Comparison of ENCODE assay signal across 18 cellular contexts in genomic region chr5:171431251-171431777, GRCh38. TPM values are rescaled to one million over a fixed set of nuclear protein-coding genes. Genes with fewer than 3 reads are reported as not detected.
DNase-seq lines count a peak whose midpoint lies in the region; ATAC-seq and TF ChIP-seq lines count a peak whose summit lies in the region.
"Had no signal": no experiment of that assay in that cellular context is flagged by ENCODE, and none has a peak within 500 bp of the region (broad histone marks: within the 10 kb centered on the region; RNA-seq: fewer than 3 reads in every experiment).

No MANE protein-coding gene starts in this region.

- no peaks in the 10 kb centered on the region for H3K9me3 Mint-ChIP-seq in activated CD8-positive, alpha-beta memory T cell treated with anti-CD3 and anti-CD28 coated beads, Interleukin-2, amount 10 ng/mL, durations not matched to agents 7 days and 5 days (ENCODE audit: low read depth)

- WGBS in right cardiac atrium = 92% methylated on average over 7 of the region's 7 CpGs
- WGBS in sigmoid colon, 2 donors = 84 to 92% methylated on average over 7 of the region's 7 CpGs

- H3K36me3 ChIP-seq in sigmoid colon = no peaks in the 10 kb centered on the region

- peaks cover 4% of the 10 kb centered on the region for H3K4me1 Mint-ChIP-seq in activated CD8-positive, alpha-beta memory T cell treated with anti-CD3 and anti-CD28 coated beads, Interleukin-2, amount 10 ng/mL, durations not matched to agents 7 days and 5 days

- DNase-seq in cardiac septum (ENCODE audit: low spot score) (peak; percentile 41), right cardiac atrium (no peak), islet precursor cell (peak; percentile 28), sigmoid colon (peak; percentile 52), DMS53 (lab: John Stamatoyannopoulos, UW) (no peak), superior temporal gyrus (ENCODE audit: extremely low spot score) (no peak)
- no peak for DNase-seq in activated CD8-positive, alpha-beta memory T cell treated with anti-CD3 and anti-CD28 coated beads, Interleukin-2, amount 10 ng/mL, durations not matched to agents 7 days and 5 days
- DNase-seq: Calu3, DND-41, NCI-H1092, NCI-H1417 treated with DMSO at 0.1 percent for 48 hours, NCI-H1694 treated with DMSO at 0.1 percent for 48 hours, NCI-H2081, NCI-H2227 treated with DMSO at 0.1 percent for 48 hours, NCI-H526 treated with DMSO at 0.1 percent for 48 hours, RPMI8226 had no signal

- no peak for TF ChIP-seq CTCF in sigmoid colon (IDR thresholded peaks at IDR 0.05)

- no peak overlapping the region for H3K4me3 Mint-ChIP-seq in activated CD8-positive, alpha-beta memory T cell treated with anti-CD3 and anti-CD28 coated beads, Interleukin-2, amount 10 ng/mL, durations not matched to agents 7 days and 5 days

- no peaks in the 10 kb centered on the region for H3K4me1 ChIP-seq in right cardiac atrium (ENCODE audit: control insufficient read depth, insufficient read depth, low read length)
- H3K4me1 ChIP-seq in sigmoid colon = no peaks in the 10 kb centered on the region

- H3K27ac ChIP-seq in right cardiac atrium (ENCODE audit: low read length) = no peak overlapping the region
- no peak overlapping the region for H3K27ac ChIP-seq in sigmoid colon

- CTCF ChIA-PET in activated CD8-positive, alpha-beta memory T cell treated with anti-CD3 and anti-CD28 coated beads, Interleukin-2, amount 10 ng/mL, durations not matched to agents 7 days and 5 days (lab: Charles Lee) = interaction anchor here (0.7 kb wide), 1 partner anchor 68 kb away, joined by 3 read pairs; no protein-coding TSS in a partner anchor

- no peak for ATAC-seq in right cardiac atrium
- no peak for ATAC-seq in activated CD8-positive, alpha-beta memory T cell treated with anti-CD3 and anti-CD28 coated beads, Interleukin-2, amount 10 ng/mL, durations not matched to agents 7 days and 5 days

- TF ChIP-seq EP300 in sigmoid colon (IDR thresholded peaks at IDR 0.05) = no peak

- no peaks in the 10 kb centered on the region for H3K36me3 Mint-ChIP-seq in activated CD8-positive, alpha-beta memory T cell treated with anti-CD3 and anti-CD28 coated beads, Interleukin-2, amount 10 ng/mL, durations not matched to agents 7 days and 5 days

- intact Hi-C loops in cardiac septum (cut with DNase I) = no loop called here
- intact Hi-C loops in right cardiac atrium (cut with DNase I) = no loop called here
- intact Hi-C loops in sigmoid colon (cut with DNase I) = no loop called here

- H3K4me3 ChIP-seq in right cardiac atrium (ENCODE audit: low read length) (no peak overlapping the region), sigmoid colon (no peak overlapping the region)

- no peaks in the 10 kb centered on the region for H3K27me3 Mint-ChIP-seq in activated CD8-positive, alpha-beta memory T cell treated with anti-CD3 and anti-CD28 coated beads, Interleukin-2, amount 10 ng/mL, durations not matched to agents 7 days and 5 days

- H3K27me3 ChIP-seq in right cardiac atrium (ENCODE audit: control insufficient read depth, insufficient read depth) = no peaks in the 10 kb centered on the region
- H3K27me3 ChIP-seq in sigmoid colon = no peaks in the 10 kb centered on the region

- H3K9me3 ChIP-seq in right cardiac atrium (ENCODE audit: control insufficient read depth, low read length) (no peaks in the 10 kb centered on the region), sigmoid colon (no peaks in the 10 kb centered on the region)

- no peak for TF ChIP-seq POLR2A in sigmoid colon (IDR thresholded peaks at IDR 0.05)

- H3K27ac Mint-ChIP-seq in activated CD8-positive, alpha-beta memory T cell treated with anti-CD3 and anti-CD28 coated beads, Interleukin-2, amount 10 ng/mL, durations not matched to agents 7 days and 5 days = no peak overlapping the region

RNA-seq across cellular contexts. Expression of gene FGF18, which starts 11.9 kb away (rescaled TPM):
- total RNA-seq in cardiac septum = 22.4 TPM
- total RNA-seq in right cardiac atrium = 1 to 10 TPM; 1.3 to 4.3 (median 1.9) TPM
- 1.2 TPM for polyA plus RNA-seq in right cardiac atrium
- total RNA-seq in sigmoid colon = 1 to 10 TPM in 1 of 4 donors, under 1 TPM in 1, not detected in 2; 0.28 to 3.0 TPM
- polyA plus RNA-seq in sigmoid colon = under 1 TPM in 2 of 3 donors, not detected in 1; 0.36 to 0.60 TPM
- total RNA-seq in activated CD8-positive, alpha-beta memory T cell treated with anti-CD3 and anti-CD28 coated beads, Interleukin-2, amount 10 ng/mL, durations not matched to agents 7 days and 5 days = not detected
- total RNA-seq: NCI-H460 had no signal
- polyA plus RNA-seq: BJ had no signal

RNA-seq across cellular contexts. Expression of gene NPM1, which starts 43.7 kb away (rescaled TPM):
- 412 TPM for total RNA-seq in cardiac septum
- 100 to 1,000 TPM; 355 to 493 (median 433) TPM for total RNA-seq in right cardiac atrium
- 887 TPM for polyA plus RNA-seq in right cardiac atrium
- total RNA-seq in sigmoid colon = 100 to 1,000 TPM; 722 to 951 (median 753) TPM
- polyA plus RNA-seq in sigmoid colon = 1,000 to 10,000 TPM; 1,270 to 2,962 (median 2,425) TPM
- total RNA-seq in activated CD8-positive, alpha-beta memory T cell treated with anti-CD3 and anti-CD28 coated beads, Interleukin-2, amount 10 ng/mL, durations not matched to agents 7 days and 5 days = 1,000 to 10,000 TPM; 1,230 to 1,897 TPM

Comparison
In these comparisons a context has a peak if more than half of its experiments do, and no peak if none do; other contexts are left out.
1. DNase-seq: peak in cardiac septum (single experiment), islet precursor cell (single experiment) and sigmoid colon (single experiment); none in right cardiac atrium (0 of 3), DMS53 (single experiment), activated CD8-positive, alpha-beta memory T cell treated with anti-CD3 and anti-CD28 coated beads, Interleukin-2, amount 10 ng/mL, durations not matched to agents 7 days and 5 days (single experiment) and superior temporal gyrus (single experiment).